Comparison of ENCODE assay signal across 20 cellular contexts in the genomic region with DNA sequence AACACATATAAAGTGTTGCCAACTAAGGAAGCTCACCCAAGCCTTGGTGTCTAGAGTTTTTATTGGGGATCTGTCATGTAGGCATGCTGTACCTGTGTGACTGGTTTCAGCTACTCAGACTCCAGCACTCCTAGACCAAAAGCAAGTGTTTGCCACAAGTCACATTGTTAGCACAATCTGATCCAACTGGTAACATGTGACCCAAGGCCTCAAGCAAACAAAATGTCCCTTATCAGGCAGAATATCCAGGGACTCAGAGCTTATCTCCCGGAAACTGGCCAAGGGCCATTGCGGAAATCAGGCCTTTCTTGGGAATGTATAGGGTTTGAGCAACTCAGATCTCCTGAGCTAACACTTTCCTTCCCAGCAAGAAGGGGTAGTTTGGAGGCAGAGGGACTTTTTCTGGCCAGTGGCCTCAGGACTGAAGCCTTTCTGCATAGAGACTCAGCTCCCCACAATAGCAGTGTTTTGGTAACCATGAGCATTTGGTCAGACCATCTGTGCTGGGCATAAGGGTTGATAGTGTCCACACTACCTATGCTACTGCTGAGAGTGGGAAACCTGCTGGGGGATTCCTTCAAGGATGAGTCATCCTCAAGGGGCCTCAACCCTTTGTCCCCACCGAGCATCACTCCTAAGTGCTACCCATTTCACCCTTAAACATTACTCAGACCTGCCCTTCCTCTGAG. TPM values are rescaled to one million over a fixed set of nuclear protein-coding genes. Genes with fewer than 3 reads are reported as not detected.
DNase-seq lines count a peak whose midpoint lies in the region; ATAC-seq and TF ChIP-seq lines count a peak whose summit lies in the region.
"Had no signal": no experiment of that assay in that cellular context is flagged by ENCODE, and none has a peak within 500 bp of the region (broad histone marks: within the 10 kb centered on the region; RNA-seq: fewer than 3 reads in every experiment).

No MANE protein-coding gene starts in this region.

- DNase-seq in NCI-H2171 treated with DMSO at 0.1 percent for 48 hours (lab: John Stamatoyannopoulos, UW) = peak; percentile 47
- no peak for DNase-seq in NCI-H2171 (lab: John Stamatoyannopoulos, UW)
- DNase-seq in LNCaP clone FGC (ENCODE audit: low read depth) = peak; percentile 100
- peak; percentile 57 for DNase-seq in epithelial cell of prostate (ENCODE audit: low read depth, low spot score)
- peak; percentile 73 to 81 (median 77) for DNase-seq in mucosa of descending colon
- no peak for DNase-seq in T-helper 9 cell
- DNase-seq: activated B cell treated with CpG ODN at 0.5 μM for 24 hours; anterior cingulate cortex; head of caudate nucleus; NCI-H1048; stimulated activated naive B cell treated with anti-CD40 and anti-IgM and Interleukin-4, amounts not matched to agents 10 μg/mL and 1 μg/mL and 100 μg/mL, for 72 hours; T-helper 1 cell had no signal

- H3K9me3 ChIP-seq in mucosa of descending colon = no peaks in the 10 kb centered on the region

- ATAC-seq in mucosa of descending colon (peak; percentile 92), HG02759 (IDR thresholded peaks at IDR 0.05; ENCODE audit: unreplicated experiment) (no peak), HG03442 (IDR thresholded peaks at IDR 0.05; ENCODE audit: unreplicated experiment) (no peak)

- H3K4me1 ChIP-seq in mucosa of descending colon (ENCODE audit: low read depth) = peaks cover 13% of the 10 kb centered on the region

- intact Hi-C loops in mucosa of descending colon (cut with DNase I, micrococcal nuclease) = no loop called here

- peak overlapping the region; percentile 9 for H3K27ac ChIP-seq in epithelial cell of prostate
- H3K27ac ChIP-seq: 22Rv1, coronary artery, RWPE1 had no signal

- H3K4me3 ChIP-seq in LNCaP clone FGC (ENCODE audit: low read depth, low read length) (no peak overlapping the region), mucosa of descending colon (no peak overlapping the region)
- H3K4me3 ChIP-seq: coronary artery had no signal

- H3K36me3 ChIP-seq in mucosa of descending colon (ENCODE audit: low read depth) = no peaks in the 10 kb centered on the region

- TF ChIP-seq CTCF in LNCaP clone FGC (IDR thresholded peaks at IDR 0.05; ENCODE audit: control insufficient read depth, extremely low read depth, insufficient read depth) (no peak), mucosa of descending colon (IDR thresholded peaks at IDR 0.05) (no peak)

RNA-seq across cellular contexts. Expression of gene NHLH2, which starts 29.6 kb away (rescaled TPM):
- total RNA-seq in mucosa of descending colon = not detected
- total RNA-seq: activated B cell treated with CpG ODN at 0.5 μM for 24 hours; activated CD8-positive, alpha-beta memory T cell treated with anti-CD3 and anti-CD28 coated beads for 36 hours; urinary bladder had no signal

RNA-seq across cellular contexts. Expression of gene CASQ2, which starts 42.8 kb away (rescaled TPM):
- total RNA-seq in mucosa of descending colon = 10 to 100 TPM in 1 of 3 donors, 1 to 10 TPM in 1, under 1 TPM in 1; 0.49 to 30.4 (median 2.1) TPM
- total RNA-seq: activated B cell treated with CpG ODN at 0.5 μM for 24 hours; activated CD8-positive, alpha-beta memory T cell treated with anti-CD3 and anti-CD28 coated beads for 36 hours; epithelial cell of proximal tubule had no signal

Comparison
In these comparisons a context has a peak if more than half of its experiments do, and no peak if none do; other contexts are left out.
1. DNase-seq: peak in NCI-H2171 treated with DMSO at 0.1 percent for 48 hours (single experiment), LNCaP clone FGC (single experiment), epithelial cell of prostate (single experiment) and mucosa of descending colon (3 of 3); none in NCI-H2171 (single experiment) and T-helper 9 cell (single experiment).